In the genomic region with DNA sequence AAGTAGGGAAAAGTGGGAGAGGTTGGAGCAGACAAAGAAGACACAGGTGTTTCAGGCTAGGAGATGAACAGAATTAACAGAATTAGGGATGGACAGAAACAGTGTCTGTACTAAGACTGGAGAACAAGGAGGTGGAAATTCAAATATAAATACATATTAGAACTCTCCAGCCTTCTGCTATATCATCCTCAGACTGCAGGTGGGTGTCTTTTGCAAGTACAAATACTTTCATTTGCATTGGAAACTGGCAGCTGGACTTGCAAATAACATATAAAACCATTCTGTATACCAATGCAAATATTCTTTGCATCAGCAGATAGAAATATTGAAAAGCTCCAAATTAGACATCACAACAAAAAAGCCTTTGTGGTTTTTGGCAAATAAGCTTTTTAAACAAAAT, we compare ENCODE assay signal across 1 cellular context.
TF ChIP-seq lines count a peak whose summit lies in the region.

No MANE protein-coding gene starts in this region.

TF ChIP-seq in GM23338, 12 proteins besides CTCF, POLR2A, EP300 and RAD21 (continued from another document):
- TF ChIP-seq, protein P1, sequence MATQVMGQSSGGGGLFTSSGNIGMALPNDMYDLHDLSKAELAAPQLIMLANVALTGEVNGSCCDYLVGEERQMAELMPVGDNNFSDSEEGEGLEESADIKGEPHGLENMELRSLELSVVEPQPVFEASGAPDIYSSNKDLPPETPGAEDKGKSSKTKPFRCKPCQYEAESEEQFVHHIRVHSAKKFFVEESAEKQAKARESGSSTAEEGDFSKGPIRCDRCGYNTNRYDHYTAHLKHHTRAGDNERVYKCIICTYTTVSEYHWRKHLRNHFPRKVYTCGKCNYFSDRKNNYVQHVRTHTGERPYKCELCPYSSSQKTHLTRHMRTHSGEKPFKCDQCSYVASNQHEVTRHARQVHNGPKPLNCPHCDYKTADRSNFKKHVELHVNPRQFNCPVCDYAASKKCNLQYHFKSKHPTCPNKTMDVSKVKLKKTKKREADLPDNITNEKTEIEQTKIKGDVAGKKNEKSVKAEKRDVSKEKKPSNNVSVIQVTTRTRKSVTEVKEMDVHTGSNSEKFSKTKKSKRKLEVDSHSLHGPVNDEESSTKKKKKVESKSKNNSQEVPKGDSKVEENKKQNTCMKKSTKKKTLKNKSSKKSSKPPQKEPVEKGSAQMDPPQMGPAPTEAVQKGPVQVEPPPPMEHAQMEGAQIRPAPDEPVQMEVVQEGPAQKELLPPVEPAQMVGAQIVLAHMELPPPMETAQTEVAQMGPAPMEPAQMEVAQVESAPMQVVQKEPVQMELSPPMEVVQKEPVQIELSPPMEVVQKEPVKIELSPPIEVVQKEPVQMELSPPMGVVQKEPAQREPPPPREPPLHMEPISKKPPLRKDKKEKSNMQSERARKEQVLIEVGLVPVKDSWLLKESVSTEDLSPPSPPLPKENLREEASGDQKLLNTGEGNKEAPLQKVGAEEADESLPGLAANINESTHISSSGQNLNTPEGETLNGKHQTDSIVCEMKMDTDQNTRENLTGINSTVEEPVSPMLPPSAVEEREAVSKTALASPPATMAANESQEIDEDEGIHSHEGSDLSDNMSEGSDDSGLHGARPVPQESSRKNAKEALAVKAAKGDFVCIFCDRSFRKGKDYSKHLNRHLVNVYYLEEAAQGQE (IDR thresholded peaks at IDR 0.05; ENCODE audit: unreplicated experiment), result no peak
- TF ChIP-seq POLR2AphosphoS5 (IDR thresholded peaks at IDR 0.05; ENCODE audit: low read depth), result no peak
- TF ChIP-seq ZNF114 (CRISPR knock-in tag; IDR thresholded peaks at IDR 0.05), result no peak
- no peak for TF ChIP-seq NANOG (IDR thresholded peaks at IDR 0.05; ENCODE audit: borderline replicate concordance)
- TF ChIP-seq EZH2phosphoT487 (IDR thresholded peaks at IDR 0.05; ENCODE audit: unreplicated experiment), result no peak
- TF ChIP-seq ZNF331 (CRISPR knock-in tag; IDR thresholded peaks at IDR 0.05; ENCODE audit: low read depth), result no peak
- no peak for TF ChIP-seq EZH2 (IDR thresholded peaks at IDR 0.05; ENCODE audit: low read depth, unreplicated experiment)
- no peak for TF ChIP-seq JUNB (IDR thresholded peaks at IDR 0.05; ENCODE audit: unreplicated experiment)
TF ChIP-seq in GM23338: peak in this region for 0.
